37 cellular contexts compared by ENCODE assay signal in the genomic region with DNA sequence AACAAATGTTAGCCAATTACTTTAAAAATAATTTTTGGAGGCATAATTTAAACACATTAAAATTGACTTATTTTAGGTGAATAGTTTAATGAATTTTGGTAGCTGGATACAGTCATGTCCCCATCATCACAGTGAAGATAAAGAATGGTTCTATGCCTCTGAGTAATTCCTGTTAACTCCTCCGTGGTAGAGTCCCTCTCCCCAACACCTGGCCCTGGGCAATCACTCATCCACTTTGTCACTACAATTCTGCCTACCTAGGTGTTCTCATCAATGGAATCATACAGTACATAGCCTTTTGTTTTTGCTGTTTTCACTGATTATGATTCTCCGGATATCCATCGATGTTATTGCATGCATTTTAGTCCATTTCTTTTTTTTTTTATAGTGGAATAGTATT.
"Had no signal": no experiment of that assay in that cellular context is flagged by ENCODE, and none has a peak within 500 bp of the region (broad histone marks: within the 10 kb centered on the region; RNA-seq: fewer than 3 reads in every experiment).

No MANE protein-coding gene starts in this region.

- H3K4me3 ChIP-seq: adrenal gland, ascending aorta, body of pancreas, breast epithelium, cardiac muscle cell had no signal

- H3K4me3 Mint-ChIP-seq: activated naive CD4-positive, alpha-beta T cell treated with anti-CD3 and anti-CD28 coated beads for 36 hours; activated naive CD4-positive, alpha-beta T cell treated with anti-CD3 and anti-CD28 coated beads, Interleukin-2, amount 10 ng/mL, durations not matched to agents 7 days and 5 days; activated naive CD4-positive, alpha-beta T cell treated with anti-CD3 and anti-CD28 coated beads, Interleukin-2, amount 50 U/mL, for 24 hours; activated naive CD8-positive, alpha-beta T cell; activated naive CD8-positive, alpha-beta T cell treated with anti-CD3 and anti-CD28 coated beads for 36 hours; activated naive CD8-positive, alpha-beta T cell treated with anti-CD3 and anti-CD28 coated beads, Interleukin-2, amount 10 ng/mL, durations not matched to agents 7 days and 5 days; activated naive CD8-positive, alpha-beta T cell treated with anti-CD3 and anti-CD28 coated beads, Interleukin-2, amount 50 U/mL, for 24 hours; activated T-cell treated with anti-CD3 and anti-CD28 coated beads, Interleukin-2, amount 50 U/mL, for 24 hours; activated T-cell treated with anti-CD3 and anti-CD28 coated beads, Interleukin-2, amount 50 U/mL, for 4 hours; activated T-cell treated with anti-CD3 and anti-CD28 coated beads, Interleukin-2, amount 50 U/mL, for 72 hours; activated T-helper 1 cell treated with anti-CD3 and anti-CD28 coated beads, Interleukin-12 subunit alpha, Interleukin-12 subunit beta, Interleukin-2, Interleukin-4 antibody, amounts not matched to agents 30 ng/mL and 10 ng/mL and 1 ng/mL, durations not matched to agents 14 hours and 24 hours and 36 hours; brain; central memory CD8-positive, alpha-beta T cell had no signal

- ATAC-seq: activated naive CD4-positive, alpha-beta T cell treated with anti-CD3 and anti-CD28 coated beads, Interleukin-2, amount 50 U/mL, for 72 hours; activated naive CD8-positive, alpha-beta T cell treated with anti-CD3 and anti-CD28 coated beads, Interleukin-2, amount 50 U/mL, for 24 hours; activated T-cell treated with anti-CD3 and anti-CD28 coated beads, Interleukin-2, amount 50 U/mL, for 4 hours; activated T-cell treated with anti-CD3 and anti-CD28 coated beads, Interleukin-2, amount 50 U/mL, for 72 hours; body of pancreas had no signal

- H3K36me3 ChIP-seq: adrenal gland, ascending aorta, brain microvascular endothelial cell, breast epithelium, cardiac muscle cell had no signal

- DNase-seq: activated effector memory CD4-positive, alpha-beta T cell treated with anti-CD3 and anti-CD28 coated beads, Interleukin-2, amount 50 U/mL, for 16 hours; activated effector memory CD4-positive, alpha-beta T cell treated with Interleukin-2 at 50 U/mL for 16 hours; activated gamma-delta T cell; activated gamma-delta T cell treated with Interleukin-2 at 50 U/mL for 16 hours; activated naive CD4-positive, alpha-beta T cell; activated naive CD4-positive, alpha-beta T cell treated with anti-CD3 and anti-CD28 coated beads for 36 hours; activated naive CD4-positive, alpha-beta T cell treated with anti-CD3 and anti-CD28 coated beads, Interleukin-2, amount 10 ng/mL, durations not matched to agents 7 days and 5 days; activated naive CD4-positive, alpha-beta T cell treated with anti-CD3 and anti-CD28 coated beads, Interleukin-2, amount 50 U/mL, for 16 hours; activated naive CD4-positive, alpha-beta T cell treated with Interleukin-2 at 50 U/mL for 16 hours; activated naive CD8-positive, alpha-beta T cell treated with anti-CD3 and anti-CD28 coated beads for 36 hours; activated naive CD8-positive, alpha-beta T cell treated with anti-CD3 and anti-CD28 coated beads, Interleukin-2, amount 10 ng/mL, durations not matched to agents 7 days and 5 days; activated naive CD8-positive, alpha-beta T cell treated with anti-CD3 and anti-CD28 coated beads, Interleukin-2, amount 50 U/mL, for 24 hours; activated T-cell treated with anti-CD3 and anti-CD28 coated beads, Interleukin-2, amount 50 U/mL, for 1 hour; activated T-cell treated with anti-CD3 and anti-CD28 coated beads, Interleukin-2, amount 50 U/mL, for 24 hours; activated T-cell treated with anti-CD3 and anti-CD28 coated beads, Interleukin-2, amount 50 U/mL, for 4 hours; activated T-cell treated with anti-CD3 and anti-CD28 coated beads, Interleukin-2, amount 50 U/mL, for 48 hours; activated T-cell treated with anti-CD3 and anti-CD28 coated beads, Interleukin-2, amount 50 U/mL, for 72 hours; adrenal gland; amniotic stem cell; amygdala; anterior cingulate cortex; aorta; body of pancreas; brain microvascular endothelial cell; caudate nucleus; central memory CD4-positive, alpha-beta T cell; cerebellar nuclear complex had no signal

- H3K4me1 Mint-ChIP-seq: activated naive CD4-positive, alpha-beta T cell treated with anti-CD3 and anti-CD28 coated beads, Interleukin-2, amount 10 ng/mL, durations not matched to agents 7 days and 5 days; activated naive CD4-positive, alpha-beta T cell treated with anti-CD3 and anti-CD28 coated beads, Interleukin-2, amount 50 U/mL, for 24 hours; brain; central memory CD8-positive, alpha-beta T cell had no signal

- H3K27ac ChIP-seq: adrenal gland, ascending aorta, body of pancreas, brain microvascular endothelial cell, breast epithelium, cardiac muscle cell had no signal

- H3K4me1 ChIP-seq: adrenal gland, ascending aorta, body of pancreas, breast epithelium had no signal

- H3K36me3 Mint-ChIP-seq: activated naive CD4-positive, alpha-beta T cell treated with anti-CD3 and anti-CD28 coated beads, Interleukin-2, amount 10 ng/mL, durations not matched to agents 7 days and 5 days; activated naive CD4-positive, alpha-beta T cell treated with anti-CD3 and anti-CD28 coated beads, Interleukin-2, amount 50 U/mL, for 24 hours; activated naive CD8-positive, alpha-beta T cell; activated naive CD8-positive, alpha-beta T cell treated with anti-CD3 and anti-CD28 coated beads for 36 hours; activated naive CD8-positive, alpha-beta T cell treated with anti-CD3 and anti-CD28 coated beads, Interleukin-2, amount 10 ng/mL, durations not matched to agents 7 days and 5 days; brain had no signal

- H3K27ac Mint-ChIP-seq: activated naive CD4-positive, alpha-beta T cell treated with anti-CD3 and anti-CD28 coated beads for 36 hours; activated naive CD4-positive, alpha-beta T cell treated with anti-CD3 and anti-CD28 coated beads, Interleukin-2, amount 10 ng/mL, durations not matched to agents 7 days and 5 days; activated naive CD4-positive, alpha-beta T cell treated with anti-CD3 and anti-CD28 coated beads, Interleukin-2, amount 50 U/mL, for 24 hours; activated naive CD4-positive, alpha-beta T cell treated with anti-CD3 and anti-CD28 coated beads, Interleukin-2, amount 50 U/mL, for 72 hours; activated naive CD8-positive, alpha-beta T cell; activated naive CD8-positive, alpha-beta T cell treated with anti-CD3 and anti-CD28 coated beads for 36 hours; activated naive CD8-positive, alpha-beta T cell treated with anti-CD3 and anti-CD28 coated beads, Interleukin-2, amount 10 ng/mL, durations not matched to agents 7 days and 5 days; activated naive CD8-positive, alpha-beta T cell treated with anti-CD3 and anti-CD28 coated beads, Interleukin-2, amount 50 U/mL, for 24 hours; activated T-cell treated with anti-CD3 and anti-CD28 coated beads, Interleukin-2, amount 50 U/mL, for 24 hours; activated T-cell treated with anti-CD3 and anti-CD28 coated beads, Interleukin-2, amount 50 U/mL, for 72 hours; activated T-helper 1 cell treated with anti-CD3 and anti-CD28 coated beads, Interleukin-12 subunit alpha, Interleukin-12 subunit beta, Interleukin-2, Interleukin-4 antibody, amounts not matched to agents 30 ng/mL and 10 ng/mL and 1 ng/mL, durations not matched to agents 14 hours and 24 hours and 36 hours; activated T-helper 2 cell treated with anti-CD3 and anti-CD28 coated beads, Interferon-gamma antibody, Interleukin-2, Interleukin-4, amounts not matched to agents 10 μg/mL and 5 μg/mL and 100 μg/mL, durations not matched to agents 14 hours and 24 hours and 36 hours; brain had no signal

- H3K9me3 Mint-ChIP-seq: activated naive CD4-positive, alpha-beta T cell treated with anti-CD3 and anti-CD28 coated beads for 36 hours; activated naive CD4-positive, alpha-beta T cell treated with anti-CD3 and anti-CD28 coated beads, Interleukin-2, amount 10 ng/mL, durations not matched to agents 7 days and 5 days; activated naive CD4-positive, alpha-beta T cell treated with anti-CD3 and anti-CD28 coated beads, Interleukin-2, amount 50 U/mL, for 24 hours; activated naive CD4-positive, alpha-beta T cell treated with anti-CD3 and anti-CD28 coated beads, Interleukin-2, amount 50 U/mL, for 72 hours; activated naive CD8-positive, alpha-beta T cell treated with anti-CD3 and anti-CD28 coated beads for 36 hours; activated naive CD8-positive, alpha-beta T cell treated with anti-CD3 and anti-CD28 coated beads, Interleukin-2, amount 50 U/mL, for 24 hours; activated T-cell treated with anti-CD3 and anti-CD28 coated beads, Interleukin-2, amount 50 U/mL, for 24 hours; activated T-cell treated with anti-CD3 and anti-CD28 coated beads, Interleukin-2, amount 50 U/mL, for 4 hours; activated T-helper 1 cell treated with anti-CD3 and anti-CD28 coated beads, Interleukin-12 subunit alpha, Interleukin-12 subunit beta, Interleukin-2, Interleukin-4 antibody, amounts not matched to agents 30 ng/mL and 10 ng/mL and 1 ng/mL, durations not matched to agents 14 hours and 24 hours and 36 hours; activated T-helper 2 cell treated with anti-CD3 and anti-CD28 coated beads, Interferon-gamma antibody, Interleukin-2, Interleukin-4, amounts not matched to agents 10 μg/mL and 5 μg/mL and 100 μg/mL, durations not matched to agents 14 hours and 24 hours and 36 hours; central memory CD8-positive, alpha-beta T cell had no signal

- H3K27me3 ChIP-seq: adrenal gland, ascending aorta, body of pancreas, brain microvascular endothelial cell, breast epithelium, cardiac muscle cell had no signal
